Comparison of ENCODE assay signal across 14 cellular contexts in the genomic region with DNA sequence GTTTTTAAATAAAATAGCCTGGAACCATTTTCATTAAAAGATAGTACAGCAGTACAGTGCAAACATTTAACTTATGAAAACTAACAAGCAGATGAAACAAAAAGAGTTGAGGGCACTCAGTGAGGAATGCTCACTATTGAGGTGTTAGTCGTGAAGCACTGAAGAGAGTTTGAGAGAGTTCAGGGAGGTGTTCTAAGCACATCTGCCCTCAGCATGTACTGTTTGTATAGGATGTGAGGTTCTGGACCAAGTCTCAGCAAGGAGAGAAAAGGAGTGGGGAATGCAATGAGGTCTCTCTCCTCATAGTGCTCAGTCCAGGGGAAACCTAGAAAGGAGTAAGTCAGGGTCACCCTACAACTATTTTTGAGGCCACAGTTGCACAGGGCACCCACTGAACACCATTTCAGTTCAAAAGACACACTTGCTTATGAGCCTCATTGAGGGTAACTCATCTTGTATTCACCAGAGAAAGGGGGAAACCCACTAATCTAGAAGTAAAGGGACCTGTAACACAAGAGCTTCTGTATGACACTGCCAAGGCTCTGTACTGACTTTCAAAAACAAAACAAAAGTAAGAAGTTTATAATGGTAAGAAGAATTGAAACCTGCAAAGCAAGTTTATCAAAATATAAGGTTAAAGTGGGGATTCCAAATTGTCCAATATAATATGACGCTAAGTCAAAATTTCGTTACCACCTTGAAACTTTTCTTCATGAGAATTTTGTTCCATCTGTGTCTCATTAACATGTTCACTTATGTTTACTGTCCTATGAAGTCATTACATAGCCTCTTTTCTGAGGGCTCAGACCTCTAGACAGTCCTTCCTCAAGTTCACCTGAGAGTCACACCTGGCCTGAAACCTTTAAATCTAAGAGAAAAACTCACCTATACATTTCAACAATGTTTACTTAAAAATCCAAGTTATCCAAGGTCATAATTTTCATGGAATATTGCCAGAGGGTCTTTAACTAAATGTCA.
DNase-seq lines count a peak whose midpoint lies in the region; ATAC-seq and TF ChIP-seq lines count a peak whose summit lies in the region.
"Had no signal": no experiment of that assay in that cellular context is flagged by ENCODE, and none has a peak within 500 bp of the region (broad histone marks: within the 10 kb centered on the region; RNA-seq: fewer than 3 reads in every experiment).

No MANE protein-coding gene starts in this region.

- peak overlapping the region; percentile 93 for H3K27ac Mint-ChIP-seq in CD8-positive, alpha-beta T cell
- peak overlapping the region; percentile 72 for H3K27ac Mint-ChIP-seq in activated T-helper 2 cell treated with anti-CD3 and anti-CD28 coated beads, Interferon-gamma antibody, Interleukin-2, Interleukin-4, amounts not matched to agents 10 μg/mL and 5 μg/mL and 100 μg/mL, durations not matched to agents 14 hours and 24 hours and 36 hours
- H3K27ac Mint-ChIP-seq in neural progenitor cell = no peak overlapping the region

- no peak overlapping the region for H3K9ac ChIP-seq in neural progenitor cell

- H3K9me3 ChIP-seq in CD8-positive, alpha-beta T cell (ENCODE audit: low read length) = peaks cover 16% of the 10 kb centered on the region
- no peaks in the 10 kb centered on the region for H3K9me3 ChIP-seq in BE2C
- H3K9me3 ChIP-seq in neural progenitor cell (ENCODE audit: low read depth) = no peaks in the 10 kb centered on the region

- H3K27me3 ChIP-seq in CD8-positive, alpha-beta T cell (ENCODE audit: insufficient read depth, low read length) = no peaks in the 10 kb centered on the region
- H3K27me3 ChIP-seq in BE2C = no peaks in the 10 kb centered on the region
- no peaks in the 10 kb centered on the region for H3K27me3 ChIP-seq in neural progenitor cell
- H3K27me3 ChIP-seq: colonic mucosa had no signal

- H3K4me3 ChIP-seq in CD8-positive, alpha-beta T cell (ENCODE audit: low read depth, low read length) = peak overlapping the region; percentile 10
- H3K4me3 ChIP-seq in BE2C (ENCODE audit: low read depth, low read length) = no peak overlapping the region
- H3K4me3 ChIP-seq in neural progenitor cell = no peak overlapping the region
- H3K4me3 ChIP-seq: colonic mucosa had no signal

- POLR2A ChIA-PET in CD8-positive, alpha-beta T cell (lab: Charles Lee) = interaction anchor here (1.3 to 2.6 kb wide), 2 partner anchors 10 to 12 kb away, joined by 7 to 9 read pairs; no protein-coding TSS in a partner anchor

- peaks cover 25% of the 10 kb centered on the region for H3K36me3 Mint-ChIP-seq in CD8-positive, alpha-beta T cell
- peaks cover 51% of the 10 kb centered on the region for H3K36me3 Mint-ChIP-seq in activated T-helper 2 cell treated with anti-CD3 and anti-CD28 coated beads, Interferon-gamma antibody, Interleukin-2, Interleukin-4, amounts not matched to agents 10 μg/mL and 5 μg/mL and 100 μg/mL, durations not matched to agents 14 hours and 24 hours and 36 hours (ENCODE audit: low read depth)
- H3K36me3 Mint-ChIP-seq in neural progenitor cell = peaks cover 4% of the 10 kb centered on the region

- TF ChIP-seq CTCF in CD8-positive, alpha-beta T cell (IDR thresholded peaks at IDR 0.05) = no peak
- TF ChIP-seq CTCF in BE2C (IDR thresholded peaks at IDR 0.05; ENCODE audit: low read depth, low read length) = no peak
- TF ChIP-seq CTCF in neural progenitor cell (IDR thresholded peaks at IDR 0.05) = no peak

- peaks cover 51% of the 10 kb centered on the region for H3K4me1 ChIP-seq in CD8-positive, alpha-beta T cell (ENCODE audit: insufficient read depth, low read length)
- H3K4me1 ChIP-seq in BE2C = peaks cover 3% of the 10 kb centered on the region; the same call in 1 of the 2 replicates
- H3K4me1 ChIP-seq in neural progenitor cell = no peaks in the 10 kb centered on the region
- H3K4me1 ChIP-seq: colonic mucosa had no signal

- CTCF ChIA-PET in CD8-positive, alpha-beta T cell (lab: Charles Lee) = interaction anchor here (0.5 to 1.2 kb wide), 2 partner anchors 22 to 119 kb away, joined by 3 read pairs; no protein-coding TSS in a partner anchor

- H3K27me3 Mint-ChIP-seq in CD8-positive, alpha-beta T cell (ENCODE audit: low read depth) = no peaks in the 10 kb centered on the region
- no peaks in the 10 kb centered on the region for H3K27me3 Mint-ChIP-seq in activated T-helper 2 cell treated with anti-CD3 and anti-CD28 coated beads, Interferon-gamma antibody, Interleukin-2, Interleukin-4, amounts not matched to agents 10 μg/mL and 5 μg/mL and 100 μg/mL, durations not matched to agents 14 hours and 24 hours and 36 hours (ENCODE audit: low read depth)
- H3K27me3 Mint-ChIP-seq in neural progenitor cell (ENCODE audit: insufficient read depth, low read depth) = peaks cover 6% of the 10 kb centered on the region

- H3K36me3 ChIP-seq in CD8-positive, alpha-beta T cell (ENCODE audit: insufficient read depth, low read length) = no peaks in the 10 kb centered on the region
- H3K36me3 ChIP-seq in BE2C = no peaks in the 10 kb centered on the region
- H3K36me3 ChIP-seq in neural progenitor cell = no peaks in the 10 kb centered on the region
- H3K36me3 ChIP-seq: colonic mucosa had no signal

- no peak overlapping the region for H3K4me2 ChIP-seq in neural progenitor cell

- DNase-seq in CD8-positive, alpha-beta T cell = peak in 1 of 7 experiments; percentile 48
- DNase-seq in activated T-helper 2 cell treated with anti-CD3 and anti-CD28 coated beads, Interferon-gamma antibody, Interleukin-2, Interleukin-4, amounts not matched to agents 10 μg/mL and 5 μg/mL and 100 μg/mL, durations not matched to agents 14 hours and 24 hours and 36 hours (ENCODE audit: low spot score) = no peak
- DNase-seq in NCI-H774 (lab: John Stamatoyannopoulos, UW) (no peak), BE2C (no peak), neural progenitor cell (ENCODE audit: low spot score) (no peak), G401 (ENCODE audit: low spot score) (no peak)
- DNase-seq: colonic mucosa; H7; NCI-H1417; NK-92 treated with Interleukin-12 subunit alpha and Interleukin-12 subunit beta, amount 100 ng/mL, for 24 hours; stimulated activated naive CD4-positive, alpha-beta T cell treated with Interleukin-2 at 50 U/mL for 16 hours had no signal

- H3F3A ChIP-seq in neural progenitor cell (ENCODE audit: low read depth) = no peaks in the 10 kb centered on the region

- peak; percentile 94 for ATAC-seq in CD8-positive, alpha-beta T cell
- ATAC-seq in GM19035 (IDR thresholded peaks at IDR 0.05; ENCODE audit: unreplicated experiment) (peak; percentile 79), HG02973 (IDR thresholded peaks at IDR 0.05; ENCODE audit: unreplicated experiment) (peak; percentile 49)

- intact Hi-C loops in CD8-positive, alpha-beta T cell (cut with DNase I, micrococcal nuclease) = loop anchor here in 1 of 2 experiments (1.0 kb wide), 1 partner anchor 9 kb away; no protein-coding TSS in a partner anchor
- intact Hi-C loops in activated T-helper 2 cell treated with anti-CD3 and anti-CD28 coated beads, Interferon-gamma antibody, Interleukin-2, Interleukin-4, amounts not matched to agents 10 μg/mL and 5 μg/mL and 100 μg/mL, durations not matched to agents 14 hours and 24 hours and 36 hours (cut with micrococcal nuclease) = loop anchor here (1.0 kb wide), 1 partner anchor 8 kb away; no protein-coding TSS in a partner anchor

- no peak overlapping the region for H2AFZ ChIP-seq in neural progenitor cell (replicated peaks)

- H3K79me2 ChIP-seq in neural progenitor cell (ENCODE audit: low read depth) = no peaks in the 10 kb centered on the region

- peak overlapping the region; percentile 16 for H3K4me3 Mint-ChIP-seq in CD8-positive, alpha-beta T cell
- H3K4me3 Mint-ChIP-seq in activated T-helper 2 cell treated with anti-CD3 and anti-CD28 coated beads, Interferon-gamma antibody, Interleukin-2, Interleukin-4, amounts not matched to agents 10 μg/mL and 5 μg/mL and 100 μg/mL, durations not matched to agents 14 hours and 24 hours and 36 hours (ENCODE audit: low read depth) = no peak overlapping the region
- no peak overlapping the region for H3K4me3 Mint-ChIP-seq in neural progenitor cell
- H3K4me3 Mint-ChIP-seq: CD14-positive monocyte had no signal

- peaks cover 76% of the 10 kb centered on the region for H3K4me1 Mint-ChIP-seq in CD8-positive, alpha-beta T cell (ENCODE audit: low read depth)
- peaks cover 71% of the 10 kb centered on the region for H3K4me1 Mint-ChIP-seq in activated T-helper 2 cell treated with anti-CD3 and anti-CD28 coated beads, Interferon-gamma antibody, Interleukin-2, Interleukin-4, amounts not matched to agents 10 μg/mL and 5 μg/mL and 100 μg/mL, durations not matched to agents 14 hours and 24 hours and 36 hours (ENCODE audit: low read depth)
- no peaks in the 10 kb centered on the region for H3K4me1 Mint-ChIP-seq in neural progenitor cell

- peak overlapping the region; percentile 29 for H3K27ac ChIP-seq in CD8-positive, alpha-beta T cell (ENCODE audit: low read depth, low read length)
- H3K27ac ChIP-seq in neural progenitor cell = no peak overlapping the region
- H3K27ac ChIP-seq: colonic mucosa had no signal

- peaks cover 20% of the 10 kb centered on the region for H3K9me3 Mint-ChIP-seq in CD8-positive, alpha-beta T cell
- H3K9me3 Mint-ChIP-seq in activated T-helper 2 cell treated with anti-CD3 and anti-CD28 coated beads, Interferon-gamma antibody, Interleukin-2, Interleukin-4, amounts not matched to agents 10 μg/mL and 5 μg/mL and 100 μg/mL, durations not matched to agents 14 hours and 24 hours and 36 hours = peaks cover 44% of the 10 kb centered on the region
- H3K9me3 Mint-ChIP-seq in neural progenitor cell = peaks cover 19% of the 10 kb centered on the region

- H4K20me1 ChIP-seq in neural progenitor cell (ENCODE audit: low read depth) = no peaks in the 10 kb centered on the region

- in situ Hi-C loops in G401 (cut with HindIII; ENCODE audit: low sequenced_read_pairs) = no loop called here
